ENCODE assay signal across 12 cellular contexts in the genomic region with DNA sequence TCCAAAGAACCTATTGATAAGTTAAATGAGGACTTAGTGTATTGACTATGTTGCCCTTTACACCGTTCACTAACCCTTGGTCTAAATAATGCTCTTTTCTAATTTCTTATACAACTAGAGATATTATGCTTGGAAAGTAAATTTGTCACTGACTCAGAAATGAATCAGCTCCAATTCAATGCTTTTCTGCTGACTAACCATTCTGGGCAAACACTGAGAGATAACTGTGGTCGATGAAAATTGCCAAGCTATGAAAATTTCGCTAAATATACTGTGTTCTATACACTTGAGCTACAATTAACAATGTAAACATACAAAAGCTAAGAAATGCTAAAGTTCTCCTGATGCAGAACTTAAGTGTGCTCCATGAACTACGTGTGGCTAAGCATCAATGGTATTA. TPM values are rescaled to one million over a fixed set of nuclear protein-coding genes. Genes with fewer than 3 reads are reported as not detected.
DNase-seq lines count a peak whose midpoint lies in the region; ATAC-seq and TF ChIP-seq lines count a peak whose summit lies in the region.
"Had no signal": no experiment of that assay in that cellular context is flagged by ENCODE, and none has a peak within 500 bp of the region (broad histone marks: within the 10 kb centered on the region; RNA-seq: fewer than 3 reads in every experiment).

No MANE protein-coding gene starts in this region.

- no peaks in the 10 kb centered on the region for H3K27me3 ChIP-seq in sigmoid colon

- peaks cover 0 to 43% (median 39%) of the 10 kb centered on the region in 4 donors for H3K4me1 ChIP-seq in sigmoid colon

- peaks cover 0 to 41% (median 12%) of the 10 kb centered on the region in 4 donors for H3K36me3 ChIP-seq in sigmoid colon

- H3K27ac ChIP-seq in sigmoid colon, result peak overlapping the region in 3 of 4 donors; percentile 38 to 60 (median 54)

- no peaks in the 10 kb centered on the region for H3K9me3 ChIP-seq in sigmoid colon

- no peak for TF ChIP-seq EP300 in sigmoid colon (IDR thresholded peaks at IDR 0.05)

- TF ChIP-seq POLR2A in sigmoid colon (IDR thresholded peaks at IDR 0.05), result no peak

- ATAC-seq in SK-N-SH treated with all-trans-retinoic acid at 6 μM for 48 hours (peak; percentile 65), HG03159 (IDR thresholded peaks at IDR 0.05; ENCODE audit: unreplicated experiment) (no peak)

- TF ChIP-seq CTCF in fibroblast of mammary gland (conservative IDR thresholded peaks at IDR 0.05; ENCODE audit: control insufficient read depth, insufficient read depth, low read depth, low read length), result no peak
- TF ChIP-seq CTCF in sigmoid colon (IDR thresholded peaks at IDR 0.05), result no peak

- WGBS in sigmoid colon, 2 donors, result 81 to 84% methylated on average over 4 of the region's 4 CpGs

- H3K4me3 ChIP-seq in fibroblast of mammary gland (ENCODE audit: control insufficient read depth, low read depth, low read length) (no peak overlapping the region), sigmoid colon (no peak overlapping the region)

- intact Hi-C loops in sigmoid colon (cut with DNase I), result no loop called here

- DNase-seq in H4 (ENCODE audit: low spot score) (peak; percentile 76), fibroblast of mammary gland (ENCODE audit: low read depth) (peak; percentile 94), sigmoid colon (no peak), C1 segment of cervical spinal cord (lab: John Stamatoyannopoulos, UW) (no peak), T-helper 9 cell (no peak)
- no peak for DNase-seq in activated CD4-positive, CD25-positive, alpha-beta regulatory T cell (lab: John Stamatoyannopoulos, UW)
- DNase-seq: activated CD4-positive, alpha-beta memory T cell treated with anti-CD3 and anti-CD28 coated beads for 36 hours; cerebellar nuclear complex; MM.1S; small intestine had no signal

TF ChIP-seq in SK-N-SH treated with all-trans-retinoic acid at 6 μM for 48 hours, 23 proteins besides CTCF, POLR2A, EP300 and RAD21:
- TF ChIP-seq TCF4 (CRISPR knock-in tag; IDR thresholded peaks at IDR 0.05; ENCODE audit: borderline replicate concordance), result no peak
- TF ChIP-seq, protein P1, sequence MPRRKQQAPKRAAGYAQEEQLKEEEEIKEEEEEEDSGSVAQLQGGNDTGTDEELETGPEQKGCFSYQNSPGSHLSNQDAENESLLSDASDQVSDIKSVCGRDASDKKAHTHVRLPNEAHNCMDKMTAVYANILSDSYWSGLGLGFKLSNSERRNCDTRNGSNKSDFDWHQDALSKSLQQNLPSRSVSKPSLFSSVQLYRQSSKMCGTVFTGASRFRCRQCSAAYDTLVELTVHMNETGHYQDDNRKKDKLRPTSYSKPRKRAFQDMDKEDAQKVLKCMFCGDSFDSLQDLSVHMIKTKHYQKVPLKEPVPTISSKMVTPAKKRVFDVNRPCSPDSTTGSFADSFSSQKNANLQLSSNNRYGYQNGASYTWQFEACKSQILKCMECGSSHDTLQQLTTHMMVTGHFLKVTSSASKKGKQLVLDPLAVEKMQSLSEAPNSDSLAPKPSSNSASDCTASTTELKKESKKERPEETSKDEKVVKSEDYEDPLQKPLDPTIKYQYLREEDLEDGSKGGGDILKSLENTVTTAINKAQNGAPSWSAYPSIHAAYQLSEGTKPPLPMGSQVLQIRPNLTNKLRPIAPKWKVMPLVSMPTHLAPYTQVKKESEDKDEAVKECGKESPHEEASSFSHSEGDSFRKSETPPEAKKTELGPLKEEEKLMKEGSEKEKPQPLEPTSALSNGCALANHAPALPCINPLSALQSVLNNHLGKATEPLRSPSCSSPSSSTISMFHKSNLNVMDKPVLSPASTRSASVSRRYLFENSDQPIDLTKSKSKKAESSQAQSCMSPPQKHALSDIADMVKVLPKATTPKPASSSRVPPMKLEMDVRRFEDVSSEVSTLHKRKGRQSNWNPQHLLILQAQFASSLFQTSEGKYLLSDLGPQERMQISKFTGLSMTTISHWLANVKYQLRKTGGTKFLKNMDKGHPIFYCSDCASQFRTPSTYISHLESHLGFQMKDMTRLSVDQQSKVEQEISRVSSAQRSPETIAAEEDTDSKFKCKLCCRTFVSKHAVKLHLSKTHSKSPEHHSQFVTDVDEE (CRISPR knock-in tag; IDR thresholded peaks at IDR 0.05), result no peak

RNA-seq across cellular contexts. Expression of a gene that starts 19.5 kb away (rescaled TPM):
- total RNA-seq in H4 (2014; rRNA removed; shearing (Covaris generic)), result 7.8 and 9.7 TPM in 2 replicates
- 10 to 100 TPM; 22.4 to 28.8 (median 23.9) TPM for total RNA-seq in sigmoid colon
- polyA plus RNA-seq in sigmoid colon, result 1 to 10 TPM; 6.6 to 9.7 (median 7.3) TPM

RNA-seq across cellular contexts. Expression of a gene that starts 23.1 kb away (rescaled TPM):
- 43.6 and 45.5 TPM in 2 replicates for total RNA-seq in H4 (2014; rRNA removed; shearing (Covaris generic))
- total RNA-seq in sigmoid colon, result 10 to 100 TPM; 41.9 to 63.1 (median 53.0) TPM
- polyA plus RNA-seq in sigmoid colon, result 10 to 100 TPM; 22.4 to 33.8 (median 29.4) TPM

RNA-seq across cellular contexts. Expression of a gene that starts 47.0 kb away (rescaled TPM):
- 14.9 and 19.2 TPM in 2 replicates for total RNA-seq in H4 (2014; rRNA removed; shearing (Covaris generic))
- 10 to 100 TPM; 21.0 to 37.0 (median 32.0) TPM for total RNA-seq in sigmoid colon
- polyA plus RNA-seq in sigmoid colon, result 10 to 100 TPM; 15.6 to 18.0 (median 16.2) TPM

Comparison
In these comparisons a context has a peak if more than half of its experiments do, and no peak if none do; other contexts are left out.
1. DNase-seq: peak in H4 (single experiment) and fibroblast of mammary gland (single experiment); none in sigmoid colon (single experiment), C1 segment of cervical spinal cord (0 of 14), activated CD4-positive, CD25-positive, alpha-beta regulatory T cell (0 of 4) and T-helper 9 cell (single experiment).